Comparison of ENCODE assay signal across 10 cellular contexts in the genomic region with DNA sequence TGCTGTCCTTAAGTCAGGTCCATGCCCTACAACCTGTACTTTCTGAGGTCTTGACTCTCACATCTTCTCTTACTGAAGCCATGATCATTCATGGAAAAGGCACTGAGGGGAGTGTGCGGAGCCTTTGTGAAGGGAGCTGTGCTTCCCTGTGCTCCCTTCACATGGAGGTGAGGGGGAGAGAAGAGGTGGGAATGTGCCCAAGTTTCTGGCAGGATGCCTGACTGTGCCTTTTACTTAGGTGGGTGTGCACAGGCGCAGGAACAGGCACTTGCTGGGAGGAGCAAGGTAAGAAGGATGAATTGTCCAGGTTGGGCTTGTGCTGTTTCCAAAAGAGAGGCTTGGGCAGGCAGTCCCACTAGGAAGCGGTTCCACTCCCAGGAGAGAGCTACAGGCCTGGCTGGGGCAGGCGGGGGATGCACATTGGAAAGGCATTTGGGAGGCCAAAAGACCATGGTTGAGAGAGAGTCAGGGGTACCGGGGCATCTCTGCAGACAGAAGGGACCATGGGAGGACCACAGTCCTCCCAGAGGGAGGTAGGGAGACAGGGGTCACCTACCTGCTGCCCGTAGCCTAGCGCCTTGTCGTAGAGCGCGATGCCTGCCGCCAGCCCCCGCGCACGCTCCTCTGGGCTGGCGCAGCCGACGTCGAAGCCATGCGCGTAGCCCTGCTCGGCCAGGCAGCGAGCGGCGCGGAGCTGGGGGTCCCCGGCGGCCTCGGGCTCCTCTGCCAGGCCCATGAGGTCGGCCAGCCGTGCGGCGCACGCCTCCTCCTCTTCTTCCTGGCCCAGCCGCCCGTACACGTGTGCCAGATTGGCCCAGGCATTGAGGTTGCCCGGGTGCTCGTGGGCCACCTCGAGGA. TPM values are rescaled to one million over a fixed set of nuclear protein-coding genes. Genes with fewer than 3 reads are reported as not detected.
DNase-seq lines count a peak whose midpoint lies in the region; ATAC-seq, FAIRE-seq and TF ChIP-seq lines count a peak whose summit lies in the region.
"Had no signal": no experiment of that assay in that cellular context is flagged by ENCODE, and none has a peak within 500 bp of the region (broad histone marks: within the 10 kb centered on the region; RNA-seq: fewer than 3 reads in every experiment).

No MANE protein-coding gene starts in this region.

- H3K79me2 ChIP-seq in GM12878 (ENCODE audit: control insufficient read depth, insufficient read depth, low read length) = no peaks in the 10 kb centered on the region

- H4K20me1 ChIP-seq in GM12878 (ENCODE audit: control insufficient read depth, insufficient read depth) = no peaks in the 10 kb centered on the region

- H3K36me3 ChIP-seq in GM12878 (ENCODE audit: control insufficient read depth in 2 of 2, insufficient read depth in 2 of 2, low read length in 1 of 2) (no peaks in the 10 kb centered on the region), lung (ENCODE audit: control insufficient read depth in 2 of 2, insufficient read depth in 2 of 2, low read length in 2 of 2) (no peaks in the 10 kb centered on the region), suprapubic skin (no peaks in the 10 kb centered on the region), tibial nerve (no peaks in the 10 kb centered on the region)

- BruUV-seq in GM12878 (replicated peaks; lab: Mats Ljungman, UMichigan) = no TSS peak

- no peaks in the 10 kb centered on the region for H3K9me3 ChIP-seq in GM12878 (replicated peaks; ENCODE audit: control insufficient read depth, insufficient read depth, low read length)
- H3K9me3 ChIP-seq in lung (ENCODE audit: control insufficient read depth in 2 of 2, insufficient read depth in 1 of 2, low read length in 1 of 2) = no peaks in the 10 kb centered on the region
- no peaks in the 10 kb centered on the region for H3K9me3 ChIP-seq in suprapubic skin
- no peaks in the 10 kb centered on the region for H3K9me3 ChIP-seq in tibial nerve

- in situ Hi-C loops in GM12878 (cut with MboI) = no loop called here

- no peak for TF ChIP-seq RAD21 in GM12878 (IDR thresholded peaks at IDR 0.05; ENCODE audit: insufficient read depth, low read depth, low read length)

- intact Hi-C loops in activated CD4-positive, alpha-beta T cell treated with anti-CD3 and anti-CD28 coated beads for 36 hours (cut with DNase I, micrococcal nuclease) = loop anchor here (2.0 to 10.0 kb wide), 6 partner anchors 305 to 961 kb away; a partner anchor contains a TSS
- intact Hi-C loops in GM12878 (cut with micrococcal nuclease; ENCODE audit: unreplicated experiment) = loop anchor here (2.0 to 5.0 kb wide), 2 partner anchors 35 to 748 kb away; a partner anchor contains a TSS

- no peak for TF ChIP-seq EP300 in GM12878 (IDR thresholded peaks at IDR 0.05; ENCODE audit: borderline replicate concordance in 1 of 2, control insufficient read depth in 1 of 2, low read depth in 2 of 2, low read length in 2 of 2)
- TF ChIP-seq EP300 in suprapubic skin (IDR thresholded peaks at IDR 0.05) = no peak
- no peak for TF ChIP-seq EP300 in tibial nerve (IDR thresholded peaks at IDR 0.05)

- no peaks in the 10 kb centered on the region for H3K27me3 ChIP-seq in GM12878 (replicated peaks in 1 of 2; ENCODE audit: control insufficient read depth in 2 of 2, insufficient read depth in 2 of 2, low read length in 1 of 2)
- H3K27me3 ChIP-seq in lung (ENCODE audit: control insufficient read depth, insufficient read depth) = no peaks in the 10 kb centered on the region
- peaks cover 16% of the 10 kb centered on the region for H3K27me3 ChIP-seq in suprapubic skin
- peaks cover 0 to 38% of the 10 kb centered on the region in 2 donors for H3K27me3 ChIP-seq in tibial nerve

- WGBS in GM12878 (ENCODE audit: insufficient coverage, insufficient replicate concordance, low lambda C conversion rate, missing lambda C conversion rate) = 65% methylated on average over 39 of the region's 39 CpGs
- 35 to 46% methylated on average over 24 to 39 of the region's 39 CpGs for WGBS in lung, 2 donors
- WGBS in suprapubic skin = 91% methylated on average over 5 of the region's 39 CpGs
- WGBS in tibial nerve, 2 donors = 25 to 40% methylated on average over 25 to 28 of the region's 39 CpGs

- H3K9ac ChIP-seq in GM12878 (ENCODE audit: control insufficient read depth, insufficient read depth, low read length) = peak overlapping the region; percentile 51

- CTCF ChIA-PET in activated CD4-positive, alpha-beta T cell treated with anti-CD3 and anti-CD28 coated beads for 36 hours (lab: Charles Lee) = interaction anchor here (0.6 to 2.0 kb wide), 9 partner anchors 7 to 940 kb away, joined by 3 to 13 read pairs (median 3); no protein-coding TSS in a partner anchor
- CTCF ChIA-PET in GM12878 (lab: Yijun Ruan, JAX) = interaction anchor here (0.6 to 6.5 kb wide), 20 partner anchors 8 to 396 kb away, joined by 3 to 60 read pairs (median 4); a partner anchor contains a TSS

- H3K27ac Mint-ChIP-seq in activated CD4-positive, alpha-beta T cell treated with anti-CD3 and anti-CD28 coated beads for 36 hours = peak overlapping the region; percentile 86

- peaks cover 37% of the 10 kb centered on the region for H3K4me1 ChIP-seq in GM12878 (ENCODE audit: control insufficient read depth, insufficient read depth, low read length)
- peaks cover 0 to 6% of the 10 kb centered on the region in 2 donors for H3K4me1 ChIP-seq in lung (ENCODE audit: control insufficient read depth in 2 of 2, insufficient read depth in 2 of 2, low read length in 2 of 2)
- peaks cover 46% of the 10 kb centered on the region for H3K4me1 ChIP-seq in suprapubic skin
- H3K4me1 ChIP-seq in tibial nerve = peaks cover 0 to 13% (median 7%) of the 10 kb centered on the region in 4 donors

- FAIRE-seq in GM12878 (lab: Jason Lieb, UNC) = no peak

- H3K4me2 ChIP-seq in GM12878 (ENCODE audit: control insufficient read depth, insufficient read depth) = peak overlapping the region; percentile 78

- no peak for TF ChIP-seq CTCF in GM12878 (IDR thresholded peaks at IDR 0.05 in 2 of 3, conservative IDR thresholded peaks at IDR 0.05 in 1 of 3; ENCODE audit: control insufficient read depth in 2 of 3, extremely low read depth in 1 of 3, insufficient read depth in 1 of 3, low read depth in 3 of 3, low read length in 3 of 3)
- no peak for TF ChIP-seq CTCF in lung (IDR thresholded peaks at IDR 0.05; ENCODE audit: control extremely low read depth, extremely low read depth)
- TF ChIP-seq CTCF in suprapubic skin (IDR thresholded peaks at IDR 0.05) = no peak
- no peak for TF ChIP-seq CTCF in tibial nerve (IDR thresholded peaks at IDR 0.05)

- SMC1A ChIA-PET in GM12878 (lab: Charles Lee; ENCODE audit: uncharacterized antibody, unreplicated experiment) = interaction anchor here (0.7 to 2.4 kb wide), 8 partner anchors 8 to 311 kb away, joined by 3 to 14 read pairs (median 4); no protein-coding TSS in a partner anchor

- H3K9me3 Mint-ChIP-seq in activated CD4-positive, alpha-beta T cell treated with anti-CD3 and anti-CD28 coated beads for 36 hours (ENCODE audit: low read depth) = no peaks in the 10 kb centered on the region

- H3K4me1 Mint-ChIP-seq in activated CD4-positive, alpha-beta T cell treated with anti-CD3 and anti-CD28 coated beads for 36 hours = peaks cover 58% of the 10 kb centered on the region

- DNase-seq in activated CD4-positive, alpha-beta T cell treated with anti-CD3 and anti-CD28 coated beads for 36 hours = no peak
- DNase-seq in activated CD4-positive, alpha-beta T cell treated with anti-CD3 and anti-CD28 coated beads, Interleukin-2, amount 50 U/mL, for 1 hour = no peak
- DNase-seq in GM12878 (ENCODE audit: low read depth, low spot score) = no peak
- DNase-seq in lung (ENCODE audit: low spot score) = no peak
- peak in 1 of 2 donors; percentile 53 for DNase-seq in suprapubic skin (ENCODE audit: low spot score in 2 of 2)
- no peak for DNase-seq in tibial nerve (ENCODE audit: low spot score in 2 of 2)
- DNase-seq in AML-193 (lab: John Stamatoyannopoulos, UW) = no peak
- no peak for DNase-seq in globus pallidus (ENCODE audit: low spot score)
- DNase-seq: NCI-H2171 treated with DMSO at 0.1 percent for 48 hours had no signal

- TF ChIP-seq POLR2A in GM12878 (IDR thresholded peaks at IDR 0.05; ENCODE audit: low read depth, low read length) (no peak), suprapubic skin (IDR thresholded peaks at IDR 0.05) (no peak), tibial nerve (IDR thresholded peaks at IDR 0.05) (no peak)

- H3K27ac ChIP-seq in GM12878 (ENCODE audit: control insufficient read depth, insufficient read depth) (no peak overlapping the region; the same call in 1 of the 2 replicates), lung (ENCODE audit: low read depth in 1 of 2, low read length in 1 of 2) (peak overlapping the region in 1 of 2 donors; percentile 62), suprapubic skin (peak overlapping the region; percentile 70), tibial nerve (peak overlapping the region in 1 of 4 donors; percentile 76)

- H2AFZ ChIP-seq in GM12878 (ENCODE audit: control insufficient read depth, low read depth, low read length) = peak overlapping the region; percentile 99

- H3K27me3 Mint-ChIP-seq in activated CD4-positive, alpha-beta T cell treated with anti-CD3 and anti-CD28 coated beads for 36 hours = no peaks in the 10 kb centered on the region

- H3K4me3 Mint-ChIP-seq in activated CD4-positive, alpha-beta T cell treated with anti-CD3 and anti-CD28 coated beads for 36 hours = peak overlapping the region; percentile 77

- ATAC-seq in activated CD4-positive, alpha-beta T cell treated with anti-CD3 and anti-CD28 coated beads for 36 hours = no peak
- no peak for ATAC-seq in GM12878
- peak; percentile 10 for ATAC-seq in lung (ENCODE audit: insufficient read depth, low FRiP score)

- POLR2A ChIA-PET in activated CD4-positive, alpha-beta T cell treated with anti-CD3 and anti-CD28 coated beads for 36 hours (lab: Charles Lee) = interaction anchor here (1.1 kb wide), 1 partner anchor 84 kb away, joined by 4 read pairs; no protein-coding TSS in a partner anchor
- POLR2A ChIA-PET in GM12878 (lab: Charles Lee) = no interaction called here

- RAD21 ChIA-PET in GM12878 (lab: Charles Lee; ENCODE audit: unreplicated experiment) = interaction anchor here (0.7 to 2.1 kb wide), 12 partner anchors 10 to 145 kb away, joined by 3 to 12 read pairs (median 4); a partner anchor contains a TSS

- no peaks in the 10 kb centered on the region for H3K36me3 Mint-ChIP-seq in activated CD4-positive, alpha-beta T cell treated with anti-CD3 and anti-CD28 coated beads for 36 hours (ENCODE audit: low read depth)

- H3K4me3 ChIP-seq in GM12878 = peak overlapping the region; percentile 72
- peak overlapping the region; percentile 30 for H3K4me3 ChIP-seq in lung
- peak overlapping the region; percentile 53 for H3K4me3 ChIP-seq in suprapubic skin
- H3K4me3 ChIP-seq in tibial nerve = peak overlapping the region in 2 of 4 donors; percentile 39 to 48

RNA-seq across cellular contexts. Expression of a gene that starts 0.9 kb away (rescaled TPM):
- total RNA-seq in activated CD4-positive, alpha-beta T cell treated with anti-CD3 and anti-CD28 coated beads for 36 hours = 1 to 10 TPM; 4.1 to 4.2 TPM
- total RNA-seq in GM12878 (2013; cell fraction: nucleolus; rRNA removed) = 3.4 and 3.8 TPM in 2 replicates
- total RNA-seq in GM12878 (2014; rRNA removed) (3.7 and 4.0 TPM in 2 replicates), GM12878 (2014; rRNA removed; fragmentation: Illumina TruSeq; extraction: Trizol) (1.9 and 2.2 TPM in 2 replicates), GM12878 (2021) (4.2 and 5.1 TPM in 2 replicates), lung (1 to 10 TPM; 3.4 to 6.6 TPM), suprapubic skin (10 to 100 TPM; 37.4 to 64.0 (median 58.0) TPM), tibial nerve (not detected)
- 1.1 TPM for polyA plus RNA-seq in GM12878 (2011; ENCODE audit: low read depth)
- polyA plus RNA-seq in GM12878 (2011; rRNA removed) (0.35 and 0.72 TPM in 2 replicates), GM12878 (2014; fragmentation: Illumina TruSeq; extraction: Trizol) (3.0 TPM in 2 replicates), GM12878 (2014; fragmentation: Nextera tagmentation; extraction: Ambion mirVana) (under 1 TPM; 0.64 to 0.89 TPM), GM12878 (2014; rRNA removed) (3.4 and 3.6 TPM in 2 replicates), GM12878 (2016; fragmentation: Nextera tagmentation; extraction: Ambion mirVana) (1 to 10 TPM; 1.1 to 1.9 TPM), lung (1 to 10 TPM; 2.9 to 3.7 TPM)
- polyA plus RNA-seq in GM12878 (2011; cell fraction: cytosol; rRNA removed) = 0.92 and 1.1 TPM in 2 replicates
- polyA plus RNA-seq in GM12878 (2011; cell fraction: nucleus; rRNA removed) = 1.8 and 2.2 TPM in 2 replicates
- 1.5 and 1.7 TPM in 2 replicates for polyA plus RNA-seq in GM12878 (2012)
- 0.82 and 1.0 TPM in 2 replicates for polyA minus RNA-seq in GM12878 (2011; rRNA and poly(A)+ RNA removed)
- polyA minus RNA-seq in GM12878 (2011; cell fraction: cytosol; rRNA and poly(A)+ RNA removed) = 0.40 and 0.42 TPM in 2 replicates
- polyA minus RNA-seq in GM12878 (2011; cell fraction: nucleus; rRNA and poly(A)+ RNA removed) = 0.48 and 1.5 TPM in 2 replicates
- total RNA-seq: lung microvascular endothelial cell had no signal

RNA-seq across cellular contexts. Expression of a gene that starts 35.9 kb away (rescaled TPM):
- 1 to 10 TPM; 6.3 to 6.8 TPM for total RNA-seq in activated CD4-positive, alpha-beta T cell treated with anti-CD3 and anti-CD28 coated beads for 36 hours
- 7.4 and 7.6 TPM in 2 replicates for total RNA-seq in GM12878 (2013; cell fraction: nucleolus; rRNA removed)
- total RNA-seq in GM12878 (2014; rRNA removed) = 8.2 and 9.1 TPM in 2 replicates
- total RNA-seq in GM12878 (2014; rRNA removed; fragmentation: Illumina TruSeq; extraction: Trizol) = 4.4 and 4.8 TPM in 2 replicates
- total RNA-seq in GM12878 (2021) = 7.1 and 7.6 TPM in 2 replicates
- 1.3 TPM for polyA plus RNA-seq in GM12878 (2011; ENCODE audit: low read depth)
- polyA plus RNA-seq in GM12878 (2011; rRNA removed) = 2.9 and 4.6 TPM in 2 replicates
- 6.6 and 7.1 TPM in 2 replicates for polyA plus RNA-seq in GM12878 (2011; cell fraction: cytosol; rRNA removed)
- 3.8 and 4.1 TPM in 2 replicates for polyA plus RNA-seq in GM12878 (2011; cell fraction: nucleus; rRNA removed)
- polyA plus RNA-seq in GM12878 (2012) = 1.3 and 5.0 TPM in 2 replicates
- 5.1 and 6.6 TPM in 2 replicates for polyA plus RNA-seq in GM12878 (2014; fragmentation: Illumina TruSeq; extraction: Trizol)
- polyA plus RNA-seq in GM12878 (2014; fragmentation: Nextera tagmentation; extraction: Ambion mirVana) = 1 to 10 TPM; 3.7 to 4.3 TPM
- 5.2 and 6.5 TPM in 2 replicates for polyA plus RNA-seq in GM12878 (2014; rRNA removed)
- 10 to 100 TPM; 10.2 to 12.2 TPM for polyA plus RNA-seq in GM12878 (2016; fragmentation: Nextera tagmentation; extraction: Ambion mirVana)
- polyA minus RNA-seq in GM12878 (2011; rRNA and poly(A)+ RNA removed) = 7.8 and 10.3 TPM in 2 replicates
- 1.3 and 2.4 TPM in 2 replicates for polyA minus RNA-seq in GM12878 (2011; cell fraction: cytosol; rRNA and poly(A)+ RNA removed)
- 3.3 and 4.9 TPM in 2 replicates for polyA minus RNA-seq in GM12878 (2011; cell fraction: nucleus; rRNA and poly(A)+ RNA removed)
- total RNA-seq in lung = 1 to 10 TPM; 2.4 to 4.3 TPM
- polyA plus RNA-seq in lung = 1 to 10 TPM; 1.3 to 2.9 TPM
- 1 to 10 TPM; 3.2 to 8.7 (median 5.8) TPM for total RNA-seq in suprapubic skin
- total RNA-seq in tibial nerve = 10 to 100 TPM in 1 of 4 donors, 1 to 10 TPM in 3; 3.3 to 11.4 (median 5.4) TPM

Comparison
In these comparisons a context has a peak if more than half of its experiments do, and no peak if none do; other contexts are left out.
1. RNA of a gene that starts 0.9 kb away (total RNA-seq): 37.4 to 64.0 TPM in suprapubic skin; 3.4 to 6.6 TPM in lung, 4.1 to 4.2 TPM in activated CD4-positive, alpha-beta T cell treated with anti-CD3 and anti-CD28 coated beads for 36 hours, 1.9 to 5.1 TPM in GM12878 and not detected in tibial nerve; every median in the first group is over 4 times any median in the second.